In the genomic region with DNA sequence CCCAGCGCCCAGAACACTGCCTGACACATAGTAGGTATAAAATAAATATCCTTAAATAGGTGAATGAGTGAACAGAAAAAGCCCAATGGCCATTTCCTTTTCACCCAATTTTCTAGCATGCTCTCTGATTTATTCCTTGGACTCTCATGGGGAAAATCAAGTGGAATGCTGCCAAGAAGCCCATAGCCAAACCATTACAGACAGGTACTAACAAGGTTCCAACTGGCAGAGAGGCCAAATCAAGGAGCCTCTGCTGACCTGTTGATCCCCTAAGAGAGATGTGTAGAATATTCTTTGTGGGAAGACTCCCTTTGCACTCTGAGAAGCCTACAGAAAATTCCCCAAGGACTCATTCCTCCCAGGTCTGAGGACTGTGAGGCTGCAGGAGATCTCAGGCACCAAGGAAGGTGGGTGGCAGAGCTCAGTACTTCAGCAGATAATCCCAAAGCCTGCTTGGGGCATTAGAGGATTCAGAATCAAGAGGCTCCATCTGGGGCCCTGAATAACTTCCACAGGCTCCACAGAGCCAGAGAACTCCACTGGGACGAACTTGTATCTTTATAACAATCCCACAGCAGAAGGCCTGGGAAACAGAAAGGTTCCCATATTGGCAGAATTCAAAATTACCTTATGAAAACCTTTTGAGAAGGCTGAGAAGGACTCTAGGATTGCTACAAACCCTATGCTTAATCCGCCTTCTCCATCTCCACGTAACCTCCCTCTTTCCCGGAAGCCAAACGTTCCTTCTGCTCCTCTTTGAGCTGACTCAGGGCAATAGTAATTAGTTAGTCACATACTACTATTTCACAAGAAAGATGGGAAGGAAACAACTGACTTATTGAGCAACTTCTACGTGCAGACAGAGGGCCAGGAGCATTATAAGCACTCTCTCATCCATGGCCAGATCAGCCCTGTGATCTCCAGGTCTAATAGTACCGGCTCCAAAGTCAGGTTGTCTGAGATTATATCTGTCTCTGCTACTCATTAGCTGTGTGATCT, we compare ENCODE assay signal across 12 cellular contexts. TPM values are rescaled to one million over a fixed set of nuclear protein-coding genes. Genes with fewer than 3 reads are reported as not detected.
DNase-seq lines count a peak whose midpoint lies in the region; ATAC-seq and TF ChIP-seq lines count a peak whose summit lies in the region.
"Had no signal": no experiment of that assay in that cellular context is flagged by ENCODE, and none has a peak within 500 bp of the region (broad histone marks: within the 10 kb centered on the region; RNA-seq: fewer than 3 reads in every experiment).

No MANE protein-coding gene starts in this region.

- ATAC-seq in GM18868 (IDR thresholded peaks at IDR 0.05; ENCODE audit: unreplicated experiment) = no peak
- ATAC-seq: SK-N-SH treated with all-trans-retinoic acid at 6 μM for 48 hours; stimulated activated naive CD8-positive, alpha-beta T cell treated with anti-CD3 and anti-CD28 coated beads, Interleukin-15, amount 100 ng/mL, for 72 hours had no signal

- H3K4me3 Mint-ChIP-seq in HFFc6 = peak overlapping the region; percentile 71
- H3K4me3 Mint-ChIP-seq: stimulated activated naive CD8-positive, alpha-beta T cell treated with anti-CD3 and anti-CD28 coated beads, Interleukin-15, amount 100 ng/mL, for 72 hours had no signal

- 76 to 78% methylated on average over 6 to 8 of the region's 8 CpGs for WGBS in transverse colon (ENCODE audit: low coverage in 1 of 2), 2 donors

- H3K4me1 ChIP-seq in transverse colon = peaks cover 0 to 45% (median 17%) of the 10 kb centered on the region in 4 donors

- intact Hi-C loops in transverse colon (cut with DNase I; ENCODE audit: low total_unique reads) = no loop called here

- peak overlapping the region in 3 of 4 donors; percentile 23 to 72 (median 34) for H3K27ac ChIP-seq in transverse colon

- TF ChIP-seq EP300 in transverse colon (IDR thresholded peaks at IDR 0.05; ENCODE audit: low read depth) = no peak

- H3K9me3 Mint-ChIP-seq in HFFc6 = no peaks in the 10 kb centered on the region

- no peaks in the 10 kb centered on the region for H3K27me3 ChIP-seq in transverse colon

- no peaks in the 10 kb centered on the region for H3K27me3 Mint-ChIP-seq in HFFc6 (ENCODE audit: insufficient read depth)
- H3K27me3 Mint-ChIP-seq: brain had no signal

- peak; percentile 96 for DNase-seq in HFFc6
- DNase-seq in SKM-1 (lab: John Stamatoyannopoulos, UW; ENCODE audit: unreplicated experiment) = peak; percentile 75
- DNase-seq in fibroblast of the conjunctiva (ENCODE audit: low read depth) = peak; percentile 73
- DNase-seq in transverse colon = no peak
- no peak for DNase-seq in GM10266 (ENCODE audit: extremely low spot score)
- DNase-seq in activated naive CD4-positive, alpha-beta T cell treated with anti-CD3 and anti-CD28 coated beads, Interleukin-2, amount 50 U/mL, for 16 hours = no peak
- DNase-seq: hypothalamus; NCI-H2081; stimulated activated naive CD8-positive, alpha-beta T cell treated with anti-CD3 and anti-CD28 coated beads, Interleukin-15, amount 100 ng/mL, for 72 hours had no signal

- peak overlapping the region; percentile 93 for H3K27ac Mint-ChIP-seq in HFFc6
- H3K27ac Mint-ChIP-seq: stimulated activated naive CD8-positive, alpha-beta T cell treated with anti-CD3 and anti-CD28 coated beads, Interleukin-15, amount 100 ng/mL, for 72 hours had no signal

- H3K36me3 ChIP-seq in transverse colon = no peaks in the 10 kb centered on the region

- no peaks in the 10 kb centered on the region for H3K9me3 ChIP-seq in transverse colon

- TF ChIP-seq POLR2A in transverse colon (IDR thresholded peaks at IDR 0.05) = no peak

- in situ Hi-C loops in transverse colon (cut with MboI; ENCODE audit: low pct_ligation_motif_present in 1 of 4, low pct_unique_long_range_greater_than_20kb in 1 of 4, low sequenced_read_pairs in 3 of 4) = no loop called here

- H3K4me3 ChIP-seq in transverse colon = no peak overlapping the region

- TF ChIP-seq CTCF in HFFc6 (IDR thresholded peaks at IDR 0.05) (no peak), transverse colon (IDR thresholded peaks at IDR 0.05) (no peak), GM10266 (IDR thresholded peaks at IDR 0.05; ENCODE audit: control insufficient read depth, insufficient read depth, low read depth, missing control alignments) (no peak)

- H3K4me1 Mint-ChIP-seq in HFFc6 (ENCODE audit: low read depth) = peaks cover 76% of the 10 kb centered on the region
- H3K4me1 Mint-ChIP-seq: stimulated activated naive CD8-positive, alpha-beta T cell treated with anti-CD3 and anti-CD28 coated beads, Interleukin-15, amount 100 ng/mL, for 72 hours had no signal

- peaks cover 31% of the 10 kb centered on the region for H3K36me3 Mint-ChIP-seq in HFFc6 (ENCODE audit: low read depth)

RNA-seq across cellular contexts. Expression of gene PRICKLE2, which starts 34.5 kb away (rescaled TPM):
- 10 to 100 TPM; 14.0 to 21.7 (median 18.4) TPM for total RNA-seq in HFFc6 (2021; fragmentation: NEBNext Ultra II Directional; extraction: Animal tissue kit (Norgen Biotek cat#: 25700))
- total RNA-seq in transverse colon = 10 to 100 TPM in 3 of 4 donors, 1 to 10 TPM in 1; 8.5 to 38.4 (median 17.4) TPM

Comparison
In these comparisons a context has a peak if more than half of its experiments do, and no peak if none do; other contexts are left out.
1. DNase-seq: peak in HFFc6 (single experiment), SKM-1 (single experiment) and fibroblast of the conjunctiva (single experiment); none in transverse colon (single experiment), GM10266 (single experiment) and activated naive CD4-positive, alpha-beta T cell treated with anti-CD3 and anti-CD28 coated beads, Interleukin-2, amount 50 U/mL, for 16 hours (single experiment).